ENCODE assay signal across 8 cellular contexts in the genomic region with DNA sequence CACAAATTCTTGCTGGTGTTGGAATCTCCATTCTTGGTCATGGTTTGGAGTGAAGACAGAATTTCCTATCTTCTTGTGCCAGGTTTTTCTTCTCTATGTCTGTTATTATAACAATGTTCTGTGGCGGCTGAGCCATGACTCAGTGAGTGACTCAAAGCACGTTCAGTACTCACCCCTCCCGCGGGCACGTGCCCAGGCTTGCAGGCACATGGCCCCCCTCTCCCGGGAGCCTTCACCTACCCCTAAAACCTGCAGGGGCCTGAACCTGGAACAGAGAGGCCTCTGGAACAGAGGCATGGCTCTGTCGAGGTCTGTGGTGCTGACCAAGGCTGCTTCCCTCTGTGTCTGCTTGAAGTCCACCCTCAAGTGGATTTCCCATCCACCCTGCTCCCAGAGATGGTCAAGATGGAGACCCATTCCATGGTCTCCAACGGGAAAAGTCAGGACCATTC. TPM values are rescaled to one million over a fixed set of nuclear protein-coding genes. Genes with fewer than 3 reads are reported as not detected.
DNase-seq lines count a peak whose midpoint lies in the region; ATAC-seq and TF ChIP-seq lines count a peak whose summit lies in the region.

No MANE protein-coding gene starts in this region.

- 48 to 61% methylated on average over 8 of the region's 8 CpGs for WGBS in heart right ventricle, 2 donors
- WGBS in smooth muscle cell (ENCODE audit: low lambda C conversion rate): 62% methylated on average over 8 of the region's 8 CpGs

- H2AFZ ChIP-seq in GM23338 (no peak overlapping the region), smooth muscle cell (ENCODE audit: low read depth) (no peak overlapping the region)

- no peaks in the 10 kb centered on the region for H3K4me1 ChIP-seq in GM23338 (ENCODE audit: insufficient read depth)
- H3K4me1 ChIP-seq in heart right ventricle: peaks cover 0 to 11% (median 0%) of the 10 kb centered on the region in 9 donors
- no peaks in the 10 kb centered on the region for H3K4me1 ChIP-seq in smooth muscle cell (ENCODE audit: low read depth)

- H3K9ac ChIP-seq in smooth muscle cell (ENCODE audit: low read depth): no peak overlapping the region

- intact Hi-C loops in heart right ventricle (cut with DNase I): loop anchor here in 8 of 10 donors (2.0 to 10.0 kb wide), 7 partner anchors 26 to 150 kb away; no protein-coding TSS in a partner anchor

- no peaks in the 10 kb centered on the region; the same call in 1 of the 2 replicates for H3F3A ChIP-seq in GM23338 (replicated peaks; ENCODE audit: low read depth)
- H3F3A ChIP-seq in smooth muscle cell (ENCODE audit: low read depth): no peaks in the 10 kb centered on the region

- peaks cover 7% of the 10 kb centered on the region for H3K27me3 Mint-ChIP-seq in GM23338 (ENCODE audit: insufficient read depth, low read depth, poor library complexity)

- H3K4me2 ChIP-seq in GM23338: no peak overlapping the region
- H3K4me2 ChIP-seq in smooth muscle cell: no peak overlapping the region

- no peaks in the 10 kb centered on the region for H3K9me2 ChIP-seq in GM23338 (ENCODE audit: insufficient read depth)

- TF ChIP-seq CTCF in GM23338 (conservative IDR thresholded peaks at IDR 0.05; ENCODE audit: low read depth in 2 of 2) (no peak), heart right ventricle (IDR thresholded peaks at IDR 0.05) (no peak), smooth muscle cell (IDR thresholded peaks at IDR 0.05; ENCODE audit: borderline replicate concordance, insufficient read depth, poor library complexity, severe bottlenecking) (no peak)

- peaks cover 67% of the 10 kb centered on the region for H3K36me3 Mint-ChIP-seq in GM23338 (ENCODE audit: low read depth)

- H3K4me3 ChIP-seq in GM23338 (no peak overlapping the region), heart right ventricle (no peak overlapping the region), smooth muscle cell (no peak overlapping the region)

- H3K27ac ChIP-seq in GM23338 (ENCODE audit: low read depth): peak overlapping the region; percentile 56; the same call in 1 of the 2 replicates
- peak overlapping the region in 4 of 10 donors; percentile 4 to 60 (median 48) for H3K27ac ChIP-seq in heart right ventricle
- peak overlapping the region; percentile 42 for H3K27ac ChIP-seq in smooth muscle cell (ENCODE audit: low read depth)

- no peaks in the 10 kb centered on the region for H3K9me3 Mint-ChIP-seq in GM23338

- no peak overlapping the region for H3K27ac Mint-ChIP-seq in GM23338

- no peak for DNase-seq in GM23338 (ENCODE audit: low spot score)
- DNase-seq in activated CD8-positive, alpha-beta memory T cell treated with anti-CD3 and anti-CD28 coated beads, Interleukin-2, amount 50 U/mL, for 48 hours: peak; percentile 48
- peak in 1 of 2 donors; percentile 45 for DNase-seq in heart right ventricle
- DNase-seq in smooth muscle cell (lab: John Stamatoyannopoulos, UW; ENCODE audit: unreplicated experiment): no peak
- DNase-seq in activated naive CD4-positive, alpha-beta T cell treated with Interleukin-2 at 50 U/mL for 16 hours: no peak

- H3K27me3 ChIP-seq in GM23338 (ENCODE audit: insufficient read depth): no peaks in the 10 kb centered on the region
- no peaks in the 10 kb centered on the region for H3K27me3 ChIP-seq in heart right ventricle
- H3K27me3 ChIP-seq in smooth muscle cell (ENCODE audit: low read depth): no peaks in the 10 kb centered on the region

- H3K9me3 ChIP-seq in heart right ventricle (no peaks in the 10 kb centered on the region), smooth muscle cell (replicated peaks; ENCODE audit: low read depth) (no peaks in the 10 kb centered on the region)

- H3K79me2 ChIP-seq in GM23338 (replicated peaks; ENCODE audit: insufficient read depth) (no peaks in the 10 kb centered on the region), smooth muscle cell (ENCODE audit: low read depth) (no peaks in the 10 kb centered on the region)

- ATAC-seq in GM23338 (no peak), heart right ventricle (peak in 6 of 8 donors; percentile 52 to 82 (median 62)), HG03521 (IDR thresholded peaks at IDR 0.05; ENCODE audit: unreplicated experiment) (no peak), HG03571 (IDR thresholded peaks at IDR 0.05; ENCODE audit: unreplicated experiment) (no peak), GM18517 (IDR thresholded peaks at IDR 0.05; ENCODE audit: unreplicated experiment) (no peak)

- H3K4me1 Mint-ChIP-seq in GM23338: peaks cover 11% of the 10 kb centered on the region

- H4K20me1 ChIP-seq in GM23338 (replicated peaks; ENCODE audit: insufficient read depth) (no peaks in the 10 kb centered on the region; the same call in 1 of the 2 replicates), smooth muscle cell (ENCODE audit: low read depth) (no peaks in the 10 kb centered on the region)

- H3K4me3 Mint-ChIP-seq in GM23338: no peak overlapping the region

- H3K36me3 ChIP-seq in GM23338 (ENCODE audit: insufficient read depth) (peaks cover 8% of the 10 kb centered on the region), heart right ventricle (peaks cover 0 to 42% (median 0%) of the 10 kb centered on the region in 9 donors), smooth muscle cell (ENCODE audit: low read depth) (no peaks in the 10 kb centered on the region)

TF ChIP-seq in GM23338, 12 proteins besides CTCF, POLR2A, EP300 and RAD21 (continues in another document):
- TF ChIP-seq NANOG (IDR thresholded peaks at IDR 0.05; ENCODE audit: borderline replicate concordance): no peak
- TF ChIP-seq, protein P1, sequence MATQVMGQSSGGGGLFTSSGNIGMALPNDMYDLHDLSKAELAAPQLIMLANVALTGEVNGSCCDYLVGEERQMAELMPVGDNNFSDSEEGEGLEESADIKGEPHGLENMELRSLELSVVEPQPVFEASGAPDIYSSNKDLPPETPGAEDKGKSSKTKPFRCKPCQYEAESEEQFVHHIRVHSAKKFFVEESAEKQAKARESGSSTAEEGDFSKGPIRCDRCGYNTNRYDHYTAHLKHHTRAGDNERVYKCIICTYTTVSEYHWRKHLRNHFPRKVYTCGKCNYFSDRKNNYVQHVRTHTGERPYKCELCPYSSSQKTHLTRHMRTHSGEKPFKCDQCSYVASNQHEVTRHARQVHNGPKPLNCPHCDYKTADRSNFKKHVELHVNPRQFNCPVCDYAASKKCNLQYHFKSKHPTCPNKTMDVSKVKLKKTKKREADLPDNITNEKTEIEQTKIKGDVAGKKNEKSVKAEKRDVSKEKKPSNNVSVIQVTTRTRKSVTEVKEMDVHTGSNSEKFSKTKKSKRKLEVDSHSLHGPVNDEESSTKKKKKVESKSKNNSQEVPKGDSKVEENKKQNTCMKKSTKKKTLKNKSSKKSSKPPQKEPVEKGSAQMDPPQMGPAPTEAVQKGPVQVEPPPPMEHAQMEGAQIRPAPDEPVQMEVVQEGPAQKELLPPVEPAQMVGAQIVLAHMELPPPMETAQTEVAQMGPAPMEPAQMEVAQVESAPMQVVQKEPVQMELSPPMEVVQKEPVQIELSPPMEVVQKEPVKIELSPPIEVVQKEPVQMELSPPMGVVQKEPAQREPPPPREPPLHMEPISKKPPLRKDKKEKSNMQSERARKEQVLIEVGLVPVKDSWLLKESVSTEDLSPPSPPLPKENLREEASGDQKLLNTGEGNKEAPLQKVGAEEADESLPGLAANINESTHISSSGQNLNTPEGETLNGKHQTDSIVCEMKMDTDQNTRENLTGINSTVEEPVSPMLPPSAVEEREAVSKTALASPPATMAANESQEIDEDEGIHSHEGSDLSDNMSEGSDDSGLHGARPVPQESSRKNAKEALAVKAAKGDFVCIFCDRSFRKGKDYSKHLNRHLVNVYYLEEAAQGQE (IDR thresholded peaks at IDR 0.05; ENCODE audit: unreplicated experiment): no peak

RNA-seq across cellular contexts. Expression of a gene that starts 27.6 kb away (rescaled TPM):
- 144 and 164 TPM in 2 replicates for total RNA-seq in GM23338 (2014; rRNA removed; shearing (Covaris generic))
- polyA plus RNA-seq in GM23338 (2016; fragmentation: Nextera tagmentation; extraction: Ambion mirVana): 49.0 and 49.3 TPM in 2 replicates
- total RNA-seq in heart right ventricle: 10 to 100 TPM; 27.7 to 67.3 (median 32.4) TPM
- polyA plus RNA-seq in heart right ventricle: 100 to 1,000 TPM in 1 of 2 donors, 10 to 100 TPM in 1; 30.1 to 135 TPM
- total RNA-seq in smooth muscle cell: 24.7 and 26.9 TPM in 2 replicates
- 15.5 and 27.5 TPM in 2 replicates for polyA plus RNA-seq in smooth muscle cell

RNA-seq across cellular contexts. Expression of a gene that starts 30.3 kb away (rescaled TPM):
- not detected in 2 replicates for total RNA-seq in GM23338 (2014; rRNA removed; shearing (Covaris generic))
- 0.21 and 0.73 TPM in 2 replicates for polyA plus RNA-seq in GM23338 (2016; fragmentation: Nextera tagmentation; extraction: Ambion mirVana)
- under 1 TPM in 1 of 10 donors, not detected in 9; 0.28 TPM for total RNA-seq in heart right ventricle
- under 1 TPM in 1 of 2 donors, not detected in 1; 0.29 TPM for polyA plus RNA-seq in heart right ventricle
- not detected in 2 replicates for total RNA-seq in smooth muscle cell
- 0.07 TPM in 1 of 2 replicates, not detected in the other for polyA plus RNA-seq in smooth muscle cell

RNA-seq across cellular contexts. Expression of a gene that starts 37.6 kb away (rescaled TPM):
- 24.1 and 28.9 TPM in 2 replicates for total RNA-seq in GM23338 (2014; rRNA removed; shearing (Covaris generic))
- polyA plus RNA-seq in GM23338 (2016; fragmentation: Nextera tagmentation; extraction: Ambion mirVana) (20.8 and 22.2 TPM in 2 replicates), heart right ventricle (10 to 100 TPM in 1 of 2 donors, 1 to 10 TPM in 1; 4.7 to 11.0 TPM), smooth muscle cell (17.8 and 18.3 TPM in 2 replicates)
- total RNA-seq in heart right ventricle (10 to 100 TPM in 8 of 10 donors, 1 to 10 TPM in 2; 9.5 to 14.3 (median 12.2) TPM), smooth muscle cell (9.0 and 20.7 TPM in 2 replicates)

RNA-seq across cellular contexts. Expression of a gene that starts 37.8 kb away (rescaled TPM):
- 362 and 419 TPM in 2 replicates for total RNA-seq in GM23338 (2014; rRNA removed; shearing (Covaris generic))
- polyA plus RNA-seq in GM23338 (2016; fragmentation: Nextera tagmentation; extraction: Ambion mirVana): 2,089 and 2,333 TPM in 2 replicates
- total RNA-seq in heart right ventricle: 100 to 1,000 TPM; 140 to 227 (median 193) TPM
- polyA plus RNA-seq in heart right ventricle: 1,000 to 10,000 TPM in 1 of 2 donors, 100 to 1,000 TPM in 1; 365 to 1,063 TPM
- 310 and 343 TPM in 2 replicates for total RNA-seq in smooth muscle cell
- polyA plus RNA-seq in smooth muscle cell: 491 and 511 TPM in 2 replicates

RNA-seq across cellular contexts. Expression of a gene that starts 44.2 kb away (rescaled TPM):
- total RNA-seq in GM23338 (2014; rRNA removed; shearing (Covaris generic)): 17.3 and 17.6 TPM in 2 replicates
- polyA plus RNA-seq in GM23338 (2016; fragmentation: Nextera tagmentation; extraction: Ambion mirVana): 5.8 and 6.1 TPM in 2 replicates
- 1 to 10 TPM; 2.2 to 5.4 (median 3.8) TPM for total RNA-seq in heart right ventricle
- 1 to 10 TPM; 4.5 to 5.1 TPM for polyA plus RNA-seq in heart right ventricle
- total RNA-seq in smooth muscle cell: 4.0 and 5.5 TPM in 2 replicates
- 5.7 and 7.3 TPM in 2 replicates for polyA plus RNA-seq in smooth muscle cell

Comparison
In these comparisons a context has a peak if more than half of its experiments do, and no peak if none do; other contexts are left out.
1. ATAC-seq: peak in heart right ventricle (6 of 8); none in GM23338 (single experiment), HG03521 (single experiment), HG03571 (single experiment) and GM18517 (single experiment).